In genomic region chr2:43943809-43944452, GRCh38 we compare ENCODE assay signal across 14 cellular contexts. TPM values are rescaled to one million over a fixed set of nuclear protein-coding genes. Genes with fewer than 3 reads are reported as not detected.
DNase-seq lines count a peak whose midpoint lies in the region; ATAC-seq, FAIRE-seq and TF ChIP-seq lines count a peak whose summit lies in the region.
"Had no signal": no experiment of that assay in that cellular context is flagged by ENCODE, and none has a peak within 500 bp of the region (broad histone marks: within the 10 kb centered on the region; RNA-seq: fewer than 3 reads in every experiment).

No MANE protein-coding gene starts in this region.

- no peak overlapping the region for H2BK120ac ChIP-seq in H1 (replicated peaks; ENCODE audit: low read depth, low read length)

- peak overlapping the region in 1 of 2 experiments; percentile 37; a peak in 3 of 4 replicates for H3K4me2 ChIP-seq in H1 (ENCODE audit: insufficient read depth in 1 of 2, low read depth in 2 of 2, low read length in 2 of 2)

- H2BK5ac ChIP-seq in H1 (ENCODE audit: low read depth, low read length): no peak overlapping the region

- intact Hi-C loops in psoas muscle (cut with DNase I): loop anchor here in 1 of 2 donors (5.0 kb wide), 1 partner anchor 38 kb away; no protein-coding TSS in a partner anchor

- no peak overlapping the region for H2BK12ac ChIP-seq in H1 (ENCODE audit: low read depth, low read length)

- ATAC-seq in HG02973 (IDR thresholded peaks at IDR 0.05; ENCODE audit: unreplicated experiment) (no peak), psoas muscle (no peak), HG02798 (IDR thresholded peaks at IDR 0.05; ENCODE audit: poor library complexity, unreplicated experiment) (no peak)

- no peak overlapping the region for H4K91ac ChIP-seq in H1 (replicated peaks; ENCODE audit: insufficient read length, low read length)

- no peak overlapping the region for H3K18ac ChIP-seq in H1 (ENCODE audit: extremely low read depth, low read length)

- H3K4ac ChIP-seq in H1 (replicated peaks; ENCODE audit: insufficient read length, low read depth, low read length): no peak overlapping the region

- no peak overlapping the region for H3K14ac ChIP-seq in H1 (ENCODE audit: insufficient read length)

- peak; percentile 39 for DNase-seq in Ammon's horn (ENCODE audit: low spot score)
- DNase-seq in HuH-7 (ENCODE audit: low spot score): peak; percentile 1
- DNase-seq in NCI-H524 (lab: John Stamatoyannopoulos, UW): peak; percentile 62 to 93
- no peak for DNase-seq in H1 (ENCODE audit: low read depth in 1 of 2, low spot score in 2 of 2)
- no peak for DNase-seq in psoas muscle
- no peak for DNase-seq in activated CD8-positive, alpha-beta memory T cell treated with anti-CD3 and anti-CD28 coated beads, Interleukin-2, amount 50 U/mL, for 4 hours
- DNase-seq: mesenchymal stem cell, NCI-H226 had no signal

- TF ChIP-seq CTCF in H1 (IDR thresholded peaks at IDR 0.05; ENCODE audit: control extremely low read depth in 1 of 3, insufficient read depth in 1 of 3, low read depth in 1 of 3, low read length in 3 of 3): no peak
- no peak for TF ChIP-seq CTCF in psoas muscle (IDR thresholded peaks at IDR 0.05)

- TF ChIP-seq EP300 in H1 (IDR thresholded peaks at IDR 0.05; ENCODE audit: borderline replicate concordance in 1 of 2, low read depth in 2 of 2, low read length in 2 of 2): no peak

- H3K27ac ChIP-seq in H1 (ENCODE audit: low read depth, low read length) (no peak overlapping the region), psoas muscle (no peak overlapping the region)
- H3K27ac ChIP-seq: neutrophil, RWPE1, thoracic aorta had no signal

- H3K36me3 ChIP-seq in H1 (ENCODE audit: control insufficient read depth in 2 of 4, insufficient read depth in 4 of 4, low read length in 3 of 4) (peaks cover 11 to 96% (median 46%) of the 10 kb centered on the region in 4 experiments), psoas muscle (ENCODE audit: insufficient read depth in 1 of 2, low read depth in 1 of 2) (peaks cover 7 to 93% of the 10 kb centered on the region in 2 donors)

- H2BK15ac ChIP-seq in H1 (ENCODE audit: low read length): no peak overlapping the region

- peak; percentile 52 for FAIRE-seq in H1 (lab: Jason Lieb, UNC)
- FAIRE-seq: astrocyte had no signal

- 80% methylated on average over 5 of the region's 5 CpGs; no CpG with 5 or more reads in 1 of the 2 experiments for WGBS in H1 (ENCODE audit: extremely low coverage in 1 of 2, insufficient coverage in 1 of 2, insufficient read length in 1 of 2, insufficient replicate concordance in 2 of 2, low coverage in 1 of 2, low lambda C conversion rate in 2 of 2, missing lambda C conversion rate in 1 of 2), 2 experiments
- 65 to 74% (median 66%) methylated on average over 5 of the region's 5 CpGs for WGBS in psoas muscle, 3 donors

- POLR2A ChIA-PET in H1 (lab: Charles Lee; ENCODE audit: partially characterized antibody): interaction anchor here (1.5 to 1.6 kb wide), 2 partner anchors 12 to 51 kb away, joined by 4 to 5 read pairs; no protein-coding TSS in a partner anchor

- H4K8ac ChIP-seq in H1 (ENCODE audit: extremely low read depth, insufficient read depth, low read length): no peak overlapping the region; the same call in 1 of the 2 replicates

- H4K5ac ChIP-seq in H1 (ENCODE audit: insufficient read length, low read depth, low read length): no peak overlapping the region

- H3K4me3 ChIP-seq in H1 (ENCODE audit: extremely low read depth in 1 of 4, insufficient read depth in 2 of 4, low read depth in 3 of 4, low read length in 4 of 4) (peak overlapping the region in 1 of 4 experiments; percentile 36; a peak in 1 of 8 replicates), psoas muscle (no peak overlapping the region)
- H3K4me3 ChIP-seq: thoracic aorta had no signal

- H2AFZ ChIP-seq in H1 (ENCODE audit: low read length): no peak overlapping the region

- H3K23me2 ChIP-seq in H1 (ENCODE audit: low read depth, low read length): no peaks in the 10 kb centered on the region

- peaks cover 4% of the 10 kb centered on the region in 2 experiments for H4K20me1 ChIP-seq in H1 (replicated peaks in 1 of 2; ENCODE audit: control insufficient read depth in 1 of 2, insufficient read depth in 2 of 2, low read length in 2 of 2)

- no peaks in the 10 kb centered on the region for H3K79me1 ChIP-seq in H1 (ENCODE audit: low read depth, low read length)

- no peak overlapping the region for H3K23ac ChIP-seq in H1 (ENCODE audit: insufficient read length)

- H3K56ac ChIP-seq in H1 (replicated peaks; ENCODE audit: insufficient read length, low read depth, low read length): no peak overlapping the region

- H3K4me1 ChIP-seq in H1 (replicated peaks in 1 of 4; ENCODE audit: control insufficient read depth in 3 of 4, insufficient read depth in 4 of 4, low read length in 3 of 4): peaks cover 4 to 14% (median 11%) of the 10 kb centered on the region in 4 experiments; a peak in 6 of 7 replicates
- H3K4me1 ChIP-seq in psoas muscle: no peaks in the 10 kb centered on the region

- no peak overlapping the region for H3K9ac ChIP-seq in H1 (replicated peaks in 1 of 4; ENCODE audit: extremely low read depth in 1 of 4, low read depth in 3 of 4, low read length in 3 of 4)

- TF ChIP-seq RAD21 in H1 (IDR thresholded peaks at IDR 0.05 in 1 of 2, conservative IDR thresholded peaks at IDR 0.05 in 1 of 2; ENCODE audit: low read depth in 2 of 2, low read length in 2 of 2): no peak

- H2AK5ac ChIP-seq in H1 (ENCODE audit: low read depth, low read length): no peak overlapping the region

- H3K79me2 ChIP-seq in H1 (ENCODE audit: control insufficient read depth in 1 of 2, insufficient read depth in 2 of 2, low read length in 2 of 2): peaks cover 0 to 20% of the 10 kb centered on the region in 2 experiments; a peak in 2 of 4 replicates

- H3K9me3 ChIP-seq in H1 (ENCODE audit: insufficient read depth in 2 of 2, low read depth in 1 of 2, low read length in 1 of 2): no peaks in the 10 kb centered on the region
- H3K9me3 ChIP-seq in psoas muscle: no peaks in the 10 kb centered on the region
- H3K9me3 ChIP-seq: neutrophil, thoracic aorta had no signal

- H2BK20ac ChIP-seq in H1 (ENCODE audit: low read length): no peak overlapping the region

- TF ChIP-seq POLR2A in H1 (IDR thresholded peaks at IDR 0.05; ENCODE audit: control extremely low read depth in 1 of 2, low read depth in 2 of 2, low read length in 2 of 2): no peak

- CTCF ChIA-PET in H1 (lab: Charles Lee; ENCODE audit: partially characterized antibody): interaction anchor here (0.5 to 1.0 kb wide), 2 partner anchors 66 to 569 kb away, joined by 3 to 5 read pairs; no protein-coding TSS in a partner anchor

- H3K27me3 ChIP-seq in H1 (replicated peaks in 1 of 4; ENCODE audit: control insufficient read depth in 3 of 4, extremely low read depth in 1 of 4, insufficient read depth in 3 of 4, low read length in 3 of 4) (no peaks in the 10 kb centered on the region), psoas muscle (ENCODE audit: insufficient read depth in 3 of 3, low read length in 2 of 3) (no peaks in the 10 kb centered on the region)
- H3K27me3 ChIP-seq: neutrophil had no signal

TF ChIP-seq in H1, 55 proteins besides CTCF, POLR2A, EP300 and RAD21:
- TF ChIP-seq TAF1 (IDR thresholded peaks at IDR 0.05; ENCODE audit: low read depth, low read length) (no peak), GTF2F1 (IDR thresholded peaks at IDR 0.05; ENCODE audit: borderline replicate concordance, low read depth, low read length) (no peak), CBX5 (IDR thresholded peaks at IDR 0.05; ENCODE audit: low read depth, low read length) (no peak), CTBP2 (IDR thresholded peaks at IDR 0.05; ENCODE audit: borderline replicate concordance, insufficient read depth, insufficient read length, low read length) (no peak), BRCA1 (IDR thresholded peaks at IDR 0.05; ENCODE audit: low read depth, low read length) (no peak), RXRA (IDR thresholded peaks at IDR 0.05; ENCODE audit: insufficient read depth, low read depth, low read length) (no peak), TBP (IDR thresholded peaks at IDR 0.05; ENCODE audit: low read depth, low read length) (no peak), RFX5 (IDR thresholded peaks at IDR 0.05; ENCODE audit: borderline replicate concordance, low read depth, low read length) (no peak), CBX8 (IDR thresholded peaks at IDR 0.05; ENCODE audit: borderline replicate concordance, low read depth, low read length) (no peak), CHD2 (IDR thresholded peaks at IDR 0.05; ENCODE audit: low read length) (no peak), PHF8 (conservative IDR thresholded peaks at IDR 0.05; ENCODE audit: low read depth, low read length) (no peak), CREB1 (IDR thresholded peaks at IDR 0.05) (no peak), CHD1 (IDR thresholded peaks at IDR 0.05; ENCODE audit: low read depth, low read length) (no peak), ATF3 (IDR thresholded peaks at IDR 0.05; ENCODE audit: insufficient read depth, low read depth, low read length) (no peak)
- TF ChIP-seq, protein P1, sequence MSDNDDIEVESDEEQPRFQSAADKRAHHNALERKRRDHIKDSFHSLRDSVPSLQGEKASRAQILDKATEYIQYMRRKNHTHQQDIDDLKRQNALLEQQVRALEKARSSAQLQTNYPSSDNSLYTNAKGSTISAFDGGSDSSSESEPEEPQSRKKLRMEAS (IDR thresholded peaks at IDR 0.05): no peak

RNA-seq across cellular contexts. Expression of gene LRPPRC, which starts 51.9 kb away (rescaled TPM):
- total RNA-seq in H1 (2021; fragmentation: NEBNext Ultra II Directional; extraction: Animal tissue kit (Norgen Biotek cat#: 25700)): 156 and 167 TPM in 2 replicates
- polyA plus RNA-seq in H1 (2011; rRNA removed) (43.4 and 43.8 TPM in 2 replicates), psoas muscle (10 to 100 TPM; 47.3 to 80.4 (median 67.4) TPM)
- polyA plus RNA-seq in H1 (2011; cell fraction: cytosol; rRNA removed): 68.7 TPM
- polyA plus RNA-seq in H1 (2011; cell fraction: nucleus; rRNA removed): 37.7 TPM
- polyA plus RNA-seq in H1 (2012, experiment 1 of 2): 66.3 to 110 TPM (median 81.3 TPM) in 4 replicates
- polyA plus RNA-seq in H1 (2012, experiment 2 of 2): 6.8 TPM
- 83.2 TPM for polyA plus RNA-seq in H1 (2013, experiment 1 of 2)
- 82.9 TPM for polyA plus RNA-seq in H1 (2013, experiment 2 of 2)
- polyA minus RNA-seq in H1 (2011; rRNA and poly(A)+ RNA removed): 135 and 198 TPM in 2 replicates
- polyA minus RNA-seq in H1 (2011; cell fraction: cytosol; rRNA and poly(A)+ RNA removed): 193 TPM
- polyA minus RNA-seq in H1 (2011; cell fraction: nucleus; rRNA and poly(A)+ RNA removed): 186 TPM
- total RNA-seq in psoas muscle: 100 to 1,000 TPM; 100 to 198 (median 109) TPM

Comparison
In these comparisons a context has a peak if more than half of its experiments do, and no peak if none do; other contexts are left out.
1. DNase-seq: peak in Ammon's horn (single experiment), HuH-7 (single experiment) and NCI-H524 (2 of 2); none in H1 (0 of 2), psoas muscle (0 of 2) and activated CD8-positive, alpha-beta memory T cell treated with anti-CD3 and anti-CD28 coated beads, Interleukin-2, amount 50 U/mL, for 4 hours (single experiment).